In genomic region chr11:96151501-96151900, GRCh38 we compare ENCODE assay signal across 22 cellular contexts.
"Had no signal": no experiment of that assay in that cellular context is flagged by ENCODE, and none has a peak within 500 bp of the region (broad histone marks: within the 10 kb centered on the region; RNA-seq: fewer than 3 reads in every experiment).

No MANE protein-coding gene starts in this region.

- H3K27me3 Mint-ChIP-seq: activated naive CD4-positive, alpha-beta T cell treated with anti-CD3 and anti-CD28 coated beads, Interleukin-2, amount 50 U/mL, for 24 hours; natural killer cell treated with Interleukin-12 subunit alpha and Interleukin-12 subunit beta and Interleukin-15 and Interleukin-18, amount 100 ng/mL, for 72 hours had no signal

- H3K36me3 Mint-ChIP-seq: natural killer cell treated with Interleukin-12 subunit alpha and Interleukin-12 subunit beta and Interleukin-15 and Interleukin-18, amount 100 ng/mL, for 72 hours had no signal

- ATAC-seq: esophagus mucosa; gastrocnemius medialis; natural killer cell treated with Interleukin-12 subunit alpha and Interleukin-12 subunit beta and Interleukin-15 and Interleukin-18, amount 100 ng/mL, for 72 hours; stimulated activated naive CD8-positive, alpha-beta T cell treated with anti-CD3 and anti-CD28 coated beads, Interleukin-15, Interleukin-2, amounts not matched to agents 100 U/mL and 50 U/mL, for 24 hours had no signal

- DNase-seq: activated CD4-positive, alpha-beta T cell treated with anti-CD3 and anti-CD28 coated beads for 1 hour; activated CD4-positive, alpha-beta T cell treated with anti-CD3 and anti-CD28 coated beads, Interleukin-2, amount 50 U/mL, for 48 hours; activated effector memory CD4-positive, alpha-beta T cell treated with anti-CD3 and anti-CD28 coated beads, Interleukin-2, amount 50 U/mL, for 16 hours; aorta; brain microvascular endothelial cell; central memory CD4-positive, alpha-beta T cell; dermis blood vessel endothelial cell; effector CD8-positive, alpha-beta T cell; gastrocnemius medialis; hippocampal formation; left ventricle myocardium inferior; midbrain; ovary; stimulated activated CD4-positive, alpha-beta T cell treated with anti-CD3 and anti-CD28 coated beads, Interleukin-4, amount 100 ng/mL, for 24 hours; stimulated activated naive CD8-positive, alpha-beta T cell treated with anti-CD3 and anti-CD28 coated beads, Interleukin-15, Interleukin-2, amounts not matched to agents 100 U/mL and 50 U/mL, for 24 hours; substantia nigra; T-helper 9 cell; thyroid gland had no signal

- H3K4me3 ChIP-seq: gastrocnemius medialis, left ventricle myocardium inferior, ovary, prostate gland, thyroid gland had no signal

- H3K4me3 Mint-ChIP-seq: activated naive CD4-positive, alpha-beta T cell treated with anti-CD3 and anti-CD28 coated beads, Interleukin-2, amount 50 U/mL, for 24 hours; natural killer cell treated with Interleukin-12 subunit alpha and Interleukin-12 subunit beta and Interleukin-15 and Interleukin-18, amount 100 ng/mL, for 72 hours had no signal

- H3K9me3 Mint-ChIP-seq: activated naive CD4-positive, alpha-beta T cell treated with anti-CD3 and anti-CD28 coated beads, Interleukin-2, amount 50 U/mL, for 24 hours; natural killer cell treated with Interleukin-12 subunit alpha and Interleukin-12 subunit beta and Interleukin-15 and Interleukin-18, amount 100 ng/mL, for 72 hours had no signal
